9 cellular contexts compared by ENCODE assay signal in genomic region chr9:69130456-69131441, GRCh38. TPM values are rescaled to one million over a fixed set of nuclear protein-coding genes. Genes with fewer than 3 reads are reported as not detected.
A peak's percentile ranks its signal among the peaks of the same experiment; 100 is the strongest.
DNase-seq lines count a peak whose midpoint lies in the region; ATAC-seq and TF ChIP-seq lines count a peak whose summit lies in the region.
"Had no signal": no experiment of that assay in that cellular context is flagged by ENCODE, and none has a peak within 500 bp of the region (broad histone marks: within the 10 kb centered on the region; RNA-seq: fewer than 3 reads in every experiment).

No MANE protein-coding gene starts in this region.

- no peaks in the 10 kb centered on the region for H3K9me3 Mint-ChIP-seq in chondrocyte (ENCODE audit: low read depth)
- no peaks in the 10 kb centered on the region for H3K9me3 Mint-ChIP-seq in activated T-cell treated with anti-CD3 and anti-CD28 coated beads, Interleukin-2, amount 50 U/mL, for 4 hours
- H3K9me3 Mint-ChIP-seq: activated T-helper 2 cell treated with anti-CD3 and anti-CD28 coated beads, Interferon-gamma antibody, Interleukin-2, Interleukin-4, amounts not matched to agents 10 μg/mL and 5 μg/mL and 100 μg/mL, durations not matched to agents 14 hours and 24 hours and 36 hours had no signal

- no peaks in the 10 kb centered on the region for H3K27me3 Mint-ChIP-seq in chondrocyte (ENCODE audit: low read depth)
- H3K27me3 Mint-ChIP-seq in activated T-cell treated with anti-CD3 and anti-CD28 coated beads, Interleukin-2, amount 50 U/mL, for 4 hours (ENCODE audit: low read depth), result no peaks in the 10 kb centered on the region

- peak; percentile 85 for DNase-seq in HT1080 (ENCODE audit: low read depth)
- DNase-seq in chondrocyte (ENCODE audit: low spot score), result no peak
- DNase-seq in left kidney (ENCODE audit: low read depth, low spot score), result peak; percentile 5
- no peak for DNase-seq in transverse colon
- no peak for DNase-seq in SHP77 treated with DMSO at 0.1 percent for 48 hours (lab: John Stamatoyannopoulos, UW)
- no peak for DNase-seq in activated T-cell treated with anti-CD3 and anti-CD28 coated beads, Interleukin-2, amount 50 U/mL, for 4 hours
- no peak for DNase-seq in HT-29 (ENCODE audit: low spot score)
- DNase-seq in Kasumi-1 (lab: John Stamatoyannopoulos, UW), result no peak

- H3K27ac Mint-ChIP-seq in chondrocyte (ENCODE audit: unreplicated experiment), result peak overlapping the region; percentile 83
- H3K27ac Mint-ChIP-seq: activated T-helper 2 cell treated with anti-CD3 and anti-CD28 coated beads, Interferon-gamma antibody, Interleukin-2, Interleukin-4, amounts not matched to agents 10 μg/mL and 5 μg/mL and 100 μg/mL, durations not matched to agents 14 hours and 24 hours and 36 hours had no signal

- ATAC-seq in activated T-cell treated with anti-CD3 and anti-CD28 coated beads, Interleukin-2, amount 50 U/mL, for 4 hours, result no peak

- intact Hi-C loops in transverse colon (cut with DNase I; ENCODE audit: low total_unique reads), result no loop called here

- peak overlapping the region; percentile 14 to 61 (median 34) for H3K27ac ChIP-seq in transverse colon

- peak overlapping the region; percentile 1 for H3K4me3 Mint-ChIP-seq in chondrocyte (ENCODE audit: unreplicated experiment)
- no peak overlapping the region for H3K4me3 Mint-ChIP-seq in activated T-cell treated with anti-CD3 and anti-CD28 coated beads, Interleukin-2, amount 50 U/mL, for 4 hours

- no peaks in the 10 kb centered on the region for H3K36me3 Mint-ChIP-seq in chondrocyte (ENCODE audit: low read depth)
- no peaks in the 10 kb centered on the region for H3K36me3 Mint-ChIP-seq in activated T-cell treated with anti-CD3 and anti-CD28 coated beads, Interleukin-2, amount 50 U/mL, for 4 hours (ENCODE audit: insufficient read depth)

- H3K4me1 ChIP-seq in transverse colon, result peaks cover 8 to 36% (median 22%) of the 10 kb centered on the region in 4 donors

- in situ Hi-C loops in transverse colon (cut with MboI; ENCODE audit: low pct_ligation_motif_present in 1 of 4, low pct_unique_long_range_greater_than_20kb in 1 of 4, low sequenced_read_pairs in 3 of 4), result no loop called here

- no peaks in the 10 kb centered on the region for H3K27me3 ChIP-seq in transverse colon

- TF ChIP-seq POLR2A in transverse colon (IDR thresholded peaks at IDR 0.05), result no peak

- H3K36me3 ChIP-seq in transverse colon, result no peaks in the 10 kb centered on the region

- peaks cover 43% of the 10 kb centered on the region for H3K4me1 Mint-ChIP-seq in chondrocyte (ENCODE audit: low read depth)
- no peaks in the 10 kb centered on the region for H3K4me1 Mint-ChIP-seq in activated T-cell treated with anti-CD3 and anti-CD28 coated beads, Interleukin-2, amount 50 U/mL, for 4 hours (ENCODE audit: low read depth)

- WGBS in transverse colon (ENCODE audit: low coverage in 1 of 2), 2 donors, result 75% methylated on average over 6 to 16 of the region's 16 CpGs

- no peaks in the 10 kb centered on the region for H3K9me3 ChIP-seq in transverse colon

- H3K4me3 ChIP-seq in transverse colon, result no peak overlapping the region

- no peak for TF ChIP-seq EP300 in transverse colon (IDR thresholded peaks at IDR 0.05; ENCODE audit: low read depth)

- TF ChIP-seq CTCF in chondrocyte (IDR thresholded peaks at IDR 0.05) (no peak), transverse colon (IDR thresholded peaks at IDR 0.05) (no peak)

RNA-seq across cellular contexts. Expression of gene TJP2, which starts 43.3 kb away (rescaled TPM):
- total RNA-seq in HT1080 (2014; rRNA removed; shearing (Covaris generic)), result 107 and 115 TPM in 2 replicates
- polyA plus RNA-seq in HT1080 (2015; cell fraction: cytosol; rRNA removed), result 61.9 and 68.8 TPM in 2 replicates
- polyA plus RNA-seq in HT1080 (2015; cell fraction: nucleus; rRNA removed), result 152 and 158 TPM in 2 replicates
- 49.9 to 50.6 TPM (median 50.4 TPM) in 3 replicates for total RNA-seq in chondrocyte
- total RNA-seq in transverse colon, result 100 to 1,000 TPM; 128 to 282 (median 202) TPM
- 1 to 10 TPM; 3.1 to 5.8 (median 4.1) TPM for total RNA-seq in activated T-cell treated with anti-CD3 and anti-CD28 coated beads, Interleukin-2, amount 50 U/mL, for 4 hours
- 519 and 587 TPM in 2 replicates for total RNA-seq in HT-29 (2014; rRNA removed; shearing (Covaris generic))

Comparison
In these comparisons a context has a peak if more than half of its experiments do, and no peak if none do; other contexts are left out.
1. DNase-seq: peak in HT1080 (single experiment) and left kidney (single experiment); none in chondrocyte (single experiment), transverse colon (single experiment), SHP77 treated with DMSO at 0.1 percent for 48 hours (single experiment), activated T-cell treated with anti-CD3 and anti-CD28 coated beads, Interleukin-2, amount 50 U/mL, for 4 hours (single experiment), HT-29 (single experiment) and Kasumi-1 (0 of 2).